ENCODE assay signal across 1 cellular context in the genomic region with DNA sequence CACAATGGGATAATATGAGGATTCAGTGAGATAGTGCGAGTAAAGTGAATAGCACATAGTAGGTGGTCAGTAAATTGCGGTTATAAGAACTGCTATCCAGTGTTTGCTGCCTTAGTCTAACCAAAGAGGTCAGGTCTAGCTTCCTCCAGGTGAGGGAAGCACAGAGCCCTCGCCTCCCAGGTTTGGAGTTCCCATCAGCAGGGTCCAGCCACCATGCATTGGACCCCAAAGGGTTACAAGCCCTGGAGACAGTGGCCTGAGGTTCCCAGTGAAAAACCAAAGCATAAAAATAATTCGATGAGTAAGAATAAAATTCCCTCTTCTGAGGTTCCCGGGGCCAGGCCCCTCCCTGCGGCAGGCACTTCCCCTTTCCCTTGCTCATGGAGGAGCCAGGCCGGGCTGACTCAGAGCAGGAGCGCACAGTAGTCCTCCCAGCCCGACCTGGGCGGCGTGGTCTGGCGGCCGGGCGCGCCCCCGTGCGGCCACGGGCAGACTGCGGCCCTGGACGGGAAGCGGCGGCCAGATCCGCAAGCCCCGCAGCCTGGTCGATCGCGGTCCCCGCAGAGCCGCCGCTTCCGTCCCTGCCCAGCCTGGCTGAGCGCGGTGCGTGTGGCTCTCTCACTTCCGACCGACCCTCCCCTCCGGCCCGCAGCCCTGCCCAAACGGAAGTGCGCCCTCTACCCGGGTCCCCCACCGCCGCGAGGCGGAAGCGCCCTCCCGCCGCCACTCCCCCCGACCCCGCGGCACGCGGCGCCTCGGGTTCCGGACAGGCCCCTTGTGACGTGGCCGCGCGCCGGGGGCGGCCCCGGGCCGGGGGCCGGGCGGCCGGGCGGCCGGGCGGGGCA.
TF ChIP-seq lines count a peak whose summit lies in the region.

A gene (plus strand): TSS at position 845 of the 845 bp plus-strand sequence. CDS start 1,505 bp downstream, outside the sequence.

TF ChIP-seq in HEK293, 187 proteins besides CTCF, POLR2A, EP300 and RAD21 (continued from another document and continues in another):
- TF ChIP-seq, protein P1, sequence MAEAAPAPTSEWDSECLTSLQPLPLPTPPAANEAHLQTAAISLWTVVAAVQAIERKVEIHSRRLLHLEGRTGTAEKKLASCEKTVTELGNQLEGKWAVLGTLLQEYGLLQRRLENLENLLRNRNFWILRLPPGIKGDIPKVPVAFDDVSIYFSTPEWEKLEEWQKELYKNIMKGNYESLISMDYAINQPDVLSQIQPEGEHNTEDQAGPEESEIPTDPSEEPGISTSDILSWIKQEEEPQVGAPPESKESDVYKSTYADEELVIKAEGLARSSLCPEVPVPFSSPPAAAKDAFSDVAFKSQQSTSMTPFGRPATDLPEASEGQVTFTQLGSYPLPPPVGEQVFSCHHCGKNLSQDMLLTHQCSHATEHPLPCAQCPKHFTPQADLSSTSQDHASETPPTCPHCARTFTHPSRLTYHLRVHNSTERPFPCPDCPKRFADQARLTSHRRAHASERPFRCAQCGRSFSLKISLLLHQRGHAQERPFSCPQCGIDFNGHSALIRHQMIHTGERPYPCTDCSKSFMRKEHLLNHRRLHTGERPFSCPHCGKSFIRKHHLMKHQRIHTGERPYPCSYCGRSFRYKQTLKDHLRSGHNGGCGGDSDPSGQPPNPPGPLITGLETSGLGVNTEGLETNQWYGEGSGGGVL (tag by site-specific recombination; IDR thresholded peaks at IDR 0.05), result peak; percentile 61
- TF ChIP-seq, protein P2, sequence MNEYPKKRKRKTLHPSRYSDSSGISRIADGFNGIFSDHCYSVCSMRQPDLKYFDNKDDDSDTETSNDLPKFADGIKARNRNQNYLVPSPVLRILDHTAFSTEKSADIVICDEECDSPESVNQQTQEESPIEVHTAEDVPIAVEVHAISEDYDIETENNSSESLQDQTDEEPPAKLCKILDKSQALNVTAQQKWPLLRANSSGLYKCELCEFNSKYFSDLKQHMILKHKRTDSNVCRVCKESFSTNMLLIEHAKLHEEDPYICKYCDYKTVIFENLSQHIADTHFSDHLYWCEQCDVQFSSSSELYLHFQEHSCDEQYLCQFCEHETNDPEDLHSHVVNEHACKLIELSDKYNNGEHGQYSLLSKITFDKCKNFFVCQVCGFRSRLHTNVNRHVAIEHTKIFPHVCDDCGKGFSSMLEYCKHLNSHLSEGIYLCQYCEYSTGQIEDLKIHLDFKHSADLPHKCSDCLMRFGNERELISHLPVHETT (tag by site-specific recombination; IDR thresholded peaks at IDR 0.05), result peak; percentile 96
- TF ChIP-seq ZFHX2 (tag by site-specific recombination; conservative IDR thresholded peaks at IDR 0.05) (peak; percentile 31; the same call in 1 of the 2 replicates), ZNF324 (tag by site-specific recombination; IDR thresholded peaks at IDR 0.05) (no peak), YY2 (tag by site-specific recombination; IDR thresholded peaks at IDR 0.05) (0 out of 2 replicates have a peak, but pooled peaks have one; percentile 20), ZBTB1 (tag by site-specific recombination; IDR thresholded peaks at IDR 0.05) (peak; percentile 71; the same call in 1 of the 2 replicates), ZFP41 (tag by site-specific recombination; IDR thresholded peaks at IDR 0.05; ENCODE audit: borderline replicate concordance) (no peak), ZNF701 (tag by site-specific recombination; IDR thresholded peaks at IDR 0.05) (no peak), ZNF558 (tag by site-specific recombination; IDR thresholded peaks at IDR 0.05) (no peak), ZNF529 (tag by site-specific recombination; IDR thresholded peaks at IDR 0.05; ENCODE audit: insufficient replicate concordance) (no peak), ZNF623 (tag by site-specific recombination; IDR thresholded peaks at IDR 0.05) (no peak), SALL2 (tag by site-specific recombination; IDR thresholded peaks at IDR 0.05; ENCODE audit: borderline replicate concordance) (no peak), ZNF510 (tag by site-specific recombination; IDR thresholded peaks at IDR 0.05; ENCODE audit: insufficient replicate concordance) (no peak), ZEB2 (tag by site-specific recombination; IDR thresholded peaks at IDR 0.05) (peak; percentile 76), ZNF76 (tag by site-specific recombination; IDR thresholded peaks at IDR 0.05; ENCODE audit: borderline replicate concordance, low read depth) (peak; percentile 78; the same call in 1 of the 2 replicates), ZNF223 (tag by site-specific recombination; IDR thresholded peaks at IDR 0.05) (no peak), TCF7L2 (IDR thresholded peaks at IDR 0.05; ENCODE audit: borderline replicate concordance, low read depth, low read length) (no peak), ZSCAN30 (tag by site-specific recombination; IDR thresholded peaks at IDR 0.05) (peak; percentile 94), ZSCAN16 (tag by site-specific recombination; IDR thresholded peaks at IDR 0.05) (no peak; the same call in 1 of the 2 replicates), GLIS2 (tag by site-specific recombination; IDR thresholded peaks at IDR 0.05) (peak; percentile 72), KLF7 (tag by site-specific recombination; IDR thresholded peaks at IDR 0.05; ENCODE audit: borderline replicate concordance) (peak; percentile 51; the same call in 1 of the 2 replicates), ZNF626 (tag by site-specific recombination; IDR thresholded peaks at IDR 0.05) (no peak), GLI4 (tag by site-specific recombination; IDR thresholded peaks at IDR 0.05) (no peak), SP2 (tag by site-specific recombination; IDR thresholded peaks at IDR 0.05) (peak; percentile 82)
- TF ChIP-seq, protein P3, sequence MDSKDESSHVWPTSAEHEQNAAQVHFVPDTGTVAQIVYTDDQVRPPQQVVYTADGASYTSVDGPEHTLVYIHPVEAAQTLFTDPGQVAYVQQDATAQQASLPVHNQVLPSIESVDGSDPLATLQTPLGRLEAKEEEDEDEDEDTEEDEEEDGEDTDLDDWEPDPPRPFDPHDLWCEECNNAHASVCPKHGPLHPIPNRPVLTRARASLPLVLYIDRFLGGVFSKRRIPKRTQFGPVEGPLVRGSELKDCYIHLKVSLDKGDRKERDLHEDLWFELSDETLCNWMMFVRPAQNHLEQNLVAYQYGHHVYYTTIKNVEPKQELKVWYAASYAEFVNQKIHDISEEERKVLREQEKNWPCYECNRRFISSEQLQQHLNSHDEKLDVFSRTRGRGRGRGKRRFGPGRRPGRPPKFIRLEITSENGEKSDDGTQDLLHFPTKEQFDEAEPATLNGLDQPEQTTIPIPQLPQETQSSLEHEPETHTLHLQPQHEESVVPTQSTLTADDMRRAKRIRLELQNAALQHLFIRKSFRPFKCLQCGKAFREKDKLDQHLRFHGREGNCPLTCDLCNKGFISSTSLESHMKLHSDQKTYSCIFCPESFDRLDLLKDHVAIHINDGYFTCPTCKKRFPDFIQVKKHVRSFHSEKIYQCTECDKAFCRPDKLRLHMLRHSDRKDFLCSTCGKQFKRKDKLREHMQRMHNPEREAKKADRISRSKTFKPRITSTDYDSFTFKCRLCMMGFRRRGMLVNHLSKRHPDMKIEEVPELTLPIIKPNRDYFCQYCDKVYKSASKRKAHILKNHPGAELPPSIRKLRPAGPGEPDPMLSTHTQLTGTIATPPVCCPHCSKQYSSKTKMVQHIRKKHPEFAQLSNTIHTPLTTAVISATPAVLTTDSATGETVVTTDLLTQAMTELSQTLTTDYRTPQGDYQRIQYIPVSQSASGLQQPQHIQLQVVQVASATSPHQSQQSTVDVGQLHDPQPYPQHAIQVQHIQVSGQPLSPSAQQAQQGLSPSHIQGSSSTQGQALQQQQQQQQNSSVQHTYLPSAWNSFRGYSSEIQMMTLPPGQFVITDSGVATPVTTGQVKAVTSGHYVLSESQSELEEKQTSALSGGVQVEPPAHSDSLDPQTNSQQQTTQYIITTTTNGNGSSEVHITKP (tag by site-specific recombination; IDR thresholded peaks at IDR 0.05), result peak; percentile 83
- TF ChIP-seq, protein P4, sequence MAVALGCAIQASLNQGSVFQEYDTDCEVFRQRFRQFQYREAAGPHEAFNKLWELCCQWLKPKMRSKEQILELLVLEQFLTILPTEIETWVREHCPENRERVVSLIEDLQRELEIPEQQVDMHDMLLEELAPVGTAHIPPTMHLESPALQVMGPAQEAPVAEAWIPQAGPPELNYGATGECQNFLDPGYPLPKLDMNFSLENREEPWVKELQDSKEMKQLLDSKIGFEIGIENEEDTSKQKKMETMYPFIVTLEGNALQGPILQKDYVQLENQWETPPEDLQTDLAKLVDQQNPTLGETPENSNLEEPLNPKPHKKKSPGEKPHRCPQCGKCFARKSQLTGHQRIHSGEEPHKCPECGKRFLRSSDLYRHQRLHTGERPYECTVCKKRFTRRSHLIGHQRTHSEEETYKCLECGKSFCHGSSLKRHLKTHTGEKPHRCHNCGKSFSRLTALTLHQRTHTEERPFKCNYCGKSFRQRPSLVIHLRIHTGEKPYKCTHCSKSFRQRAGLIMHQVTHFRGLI (tag by site-specific recombination; IDR thresholded peaks at IDR 0.05), result peak; percentile 73; the same call in 1 of the 2 replicates
- TF ChIP-seq, protein P5, sequence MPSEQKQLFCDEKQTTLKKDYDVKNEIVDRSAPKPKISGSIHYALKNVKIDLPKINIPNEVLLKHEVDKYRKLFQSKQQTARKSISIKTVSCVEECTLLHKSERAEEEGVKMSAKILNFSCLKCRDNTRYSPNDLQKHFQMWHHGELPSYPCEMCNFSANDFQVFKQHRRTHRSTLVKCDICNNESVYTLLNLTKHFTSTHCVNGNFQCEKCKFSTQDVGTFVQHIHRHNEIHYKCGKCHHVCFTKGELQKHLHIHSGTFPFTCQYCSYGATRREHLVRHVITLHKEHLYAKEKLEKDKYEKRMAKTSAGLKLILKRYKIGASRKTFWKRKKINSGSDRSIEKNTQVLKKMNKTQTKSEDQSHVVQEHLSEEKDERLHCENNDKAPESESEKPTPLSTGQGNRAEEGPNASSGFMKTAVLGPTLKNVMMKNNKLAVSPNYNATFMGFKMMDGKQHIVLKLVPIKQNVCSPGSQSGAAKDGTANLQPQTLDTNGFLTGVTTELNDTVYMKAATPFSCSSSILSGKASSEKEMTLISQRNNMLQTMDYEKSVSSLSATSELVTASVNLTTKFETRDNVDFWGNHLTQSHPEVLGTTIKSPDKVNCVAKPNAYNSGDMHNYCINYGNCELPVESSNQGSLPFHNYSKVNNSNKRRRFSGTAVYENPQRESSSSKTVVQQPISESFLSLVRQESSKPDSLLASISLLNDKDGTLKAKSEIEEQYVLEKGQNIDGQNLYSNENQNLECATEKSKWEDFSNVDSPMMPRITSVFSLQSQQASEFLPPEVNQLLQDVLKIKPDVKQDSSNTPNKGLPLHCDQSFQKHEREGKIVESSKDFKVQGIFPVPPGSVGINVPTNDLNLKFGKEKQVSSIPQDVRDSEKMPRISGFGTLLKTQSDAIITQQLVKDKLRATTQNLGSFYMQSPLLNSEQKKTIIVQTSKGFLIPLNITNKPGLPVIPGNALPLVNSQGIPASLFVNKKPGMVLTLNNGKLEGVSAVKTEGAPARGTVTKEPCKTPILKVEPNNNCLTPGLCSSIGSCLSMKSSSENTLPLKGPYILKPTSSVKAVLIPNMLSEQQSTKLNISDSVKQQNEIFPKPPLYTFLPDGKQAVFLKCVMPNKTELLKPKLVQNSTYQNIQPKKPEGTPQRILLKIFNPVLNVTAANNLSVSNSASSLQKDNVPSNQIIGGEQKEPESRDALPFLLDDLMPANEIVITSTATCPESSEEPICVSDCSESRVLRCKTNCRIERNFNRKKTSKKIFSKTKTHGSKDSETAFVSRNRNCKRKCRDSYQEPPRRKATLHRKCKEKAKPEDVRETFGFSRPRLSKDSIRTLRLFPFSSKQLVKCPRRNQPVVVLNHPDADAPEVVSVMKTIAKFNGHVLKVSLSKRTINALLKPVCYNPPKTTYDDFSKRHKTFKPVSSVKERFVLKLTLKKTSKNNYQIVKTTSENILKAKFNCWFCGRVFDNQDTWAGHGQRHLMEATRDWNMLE (tag by site-specific recombination; conservative IDR thresholded peaks at IDR 0.05; ENCODE audit: low read depth), result peak; percentile 64
- TF ChIP-seq, protein P6, sequence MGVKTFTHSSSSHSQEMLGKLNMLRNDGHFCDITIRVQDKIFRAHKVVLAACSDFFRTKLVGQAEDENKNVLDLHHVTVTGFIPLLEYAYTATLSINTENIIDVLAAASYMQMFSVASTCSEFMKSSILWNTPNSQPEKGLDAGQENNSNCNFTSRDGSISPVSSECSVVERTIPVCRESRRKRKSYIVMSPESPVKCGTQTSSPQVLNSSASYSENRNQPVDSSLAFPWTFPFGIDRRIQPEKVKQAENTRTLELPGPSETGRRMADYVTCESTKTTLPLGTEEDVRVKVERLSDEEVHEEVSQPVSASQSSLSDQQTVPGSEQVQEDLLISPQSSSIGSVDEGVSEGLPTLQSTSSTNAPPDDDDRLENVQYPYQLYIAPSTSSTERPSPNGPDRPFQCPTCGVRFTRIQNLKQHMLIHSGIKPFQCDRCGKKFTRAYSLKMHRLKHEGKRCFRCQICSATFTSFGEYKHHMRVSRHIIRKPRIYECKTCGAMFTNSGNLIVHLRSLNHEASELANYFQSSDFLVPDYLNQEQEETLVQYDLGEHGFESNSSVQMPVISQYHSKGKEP (tag by site-specific recombination; IDR thresholded peaks at IDR 0.05), result peak; percentile 69
- TF ChIP-seq, protein P7, sequence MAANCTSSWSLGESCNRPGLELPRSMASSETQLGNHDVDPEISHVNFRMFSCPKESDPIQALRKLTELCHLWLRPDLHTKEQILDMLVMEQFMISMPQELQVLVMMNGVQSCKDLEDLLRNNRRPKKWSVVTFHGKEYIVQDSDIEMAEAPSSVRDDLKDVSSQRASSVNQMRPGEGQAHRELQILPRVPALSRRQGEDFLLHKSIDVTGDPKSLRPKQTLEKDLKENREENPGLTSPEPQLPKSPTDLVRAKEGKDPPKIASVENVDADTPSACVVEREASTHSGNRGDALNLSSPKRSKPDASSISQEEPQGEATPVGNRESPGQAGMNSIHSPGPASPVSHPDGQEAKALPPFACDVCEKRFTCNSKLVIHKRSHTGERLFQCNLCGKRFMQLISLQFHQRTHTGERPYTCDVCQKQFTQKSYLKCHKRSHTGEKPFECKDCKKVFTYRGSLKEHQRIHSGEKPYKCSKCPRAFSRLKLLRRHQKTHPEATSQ (tag by site-specific recombination; IDR thresholded peaks at IDR 0.05), result no peak
- TF ChIP-seq, protein P8, sequence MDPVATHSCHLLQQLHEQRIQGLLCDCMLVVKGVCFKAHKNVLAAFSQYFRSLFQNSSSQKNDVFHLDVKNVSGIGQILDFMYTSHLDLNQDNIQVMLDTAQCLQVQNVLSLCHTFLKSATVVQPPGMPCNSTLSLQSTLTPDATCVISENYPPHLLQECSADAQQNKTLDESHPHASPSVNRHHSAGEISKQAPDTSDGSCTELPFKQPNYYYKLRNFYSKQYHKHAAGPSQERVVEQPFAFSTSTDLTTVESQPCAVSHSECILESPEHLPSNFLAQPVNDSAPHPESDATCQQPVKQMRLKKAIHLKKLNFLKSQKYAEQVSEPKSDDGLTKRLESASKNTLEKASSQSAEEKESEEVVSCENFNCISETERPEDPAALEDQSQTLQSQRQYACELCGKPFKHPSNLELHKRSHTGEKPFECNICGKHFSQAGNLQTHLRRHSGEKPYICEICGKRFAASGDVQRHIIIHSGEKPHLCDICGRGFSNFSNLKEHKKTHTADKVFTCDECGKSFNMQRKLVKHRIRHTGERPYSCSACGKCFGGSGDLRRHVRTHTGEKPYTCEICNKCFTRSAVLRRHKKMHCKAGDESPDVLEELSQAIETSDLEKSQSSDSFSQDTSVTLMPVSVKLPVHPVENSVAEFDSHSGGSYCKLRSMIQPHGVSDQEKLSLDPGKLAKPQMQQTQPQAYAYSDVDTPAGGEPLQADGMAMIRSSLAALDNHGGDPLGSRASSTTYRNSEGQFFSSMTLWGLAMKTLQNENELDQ (tag by site-specific recombination; IDR thresholded peaks at IDR 0.05; ENCODE audit: low read depth), result no peak
- TF ChIP-seq, protein P9, sequence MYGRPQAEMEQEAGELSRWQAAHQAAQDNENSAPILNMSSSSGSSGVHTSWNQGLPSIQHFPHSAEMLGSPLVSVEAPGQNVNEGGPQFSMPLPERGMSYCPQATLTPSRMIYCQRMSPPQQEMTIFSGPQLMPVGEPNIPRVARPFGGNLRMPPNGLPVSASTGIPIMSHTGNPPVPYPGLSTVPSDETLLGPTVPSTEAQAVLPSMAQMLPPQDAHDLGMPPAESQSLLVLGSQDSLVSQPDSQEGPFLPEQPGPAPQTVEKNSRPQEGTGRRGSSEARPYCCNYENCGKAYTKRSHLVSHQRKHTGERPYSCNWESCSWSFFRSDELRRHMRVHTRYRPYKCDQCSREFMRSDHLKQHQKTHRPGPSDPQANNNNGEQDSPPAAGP (tag by site-specific recombination; IDR thresholded peaks at IDR 0.05), result peak; percentile 76
